11 cellular contexts compared by ENCODE assay signal in genomic region chr15:63905558-63906265, GRCh38.
DNase-seq lines count a peak whose midpoint lies in the region; ATAC-seq and TF ChIP-seq lines count a peak whose summit lies in the region.
"Had no signal": no experiment of that assay in that cellular context is flagged by ENCODE, and none has a peak within 500 bp of the region (broad histone marks: within the 10 kb centered on the region; RNA-seq: fewer than 3 reads in every experiment).

No MANE protein-coding gene starts in this region.

- H3F3A ChIP-seq in MM.1S (ENCODE audit: insufficient read depth, low read length) = no peaks in the 10 kb centered on the region

- H3K79me2 ChIP-seq in MM.1S (ENCODE audit: low read length) = no peaks in the 10 kb centered on the region
- H3K79me2 ChIP-seq: parathyroid adenoma had no signal

- H3K27me3 ChIP-seq in left ventricle myocardium inferior (ENCODE audit: low read depth) (no peaks in the 10 kb centered on the region), upper lobe of right lung (no peaks in the 10 kb centered on the region), testis (no peaks in the 10 kb centered on the region), MM.1S (replicated peaks; ENCODE audit: insufficient read depth, low read length) (no peaks in the 10 kb centered on the region), suprapubic skin (no peaks in the 10 kb centered on the region)

- TF ChIP-seq POLR2A in testis (IDR thresholded peaks at IDR 0.05) (no peak), suprapubic skin (IDR thresholded peaks at IDR 0.05) (no peak)

- intact Hi-C loops in left ventricle myocardium inferior (cut with micrococcal nuclease) (no loop called here), cardiac septum (cut with DNase I) (no loop called here), left colon (cut with DNase I, micrococcal nuclease) (no loop called here), upper lobe of right lung (cut with DNase I) (no loop called here), testis (cut with DNase I; ENCODE audit: low total_unique reads) (no loop called here)

- no peaks in the 10 kb centered on the region for H3K27me3 Mint-ChIP-seq in T-cell

- no peaks in the 10 kb centered on the region for H3K9me3 Mint-ChIP-seq in T-cell

- CTCF ChIA-PET in T-cell (lab: Charles Lee) = interaction anchor here in 1 of 2 donors (1.1 to 1.4 kb wide), 2 partner anchors 14 to 105 kb away, joined by 3 to 4 read pairs; no protein-coding TSS in a partner anchor

- no peak overlapping the region for H2AFZ ChIP-seq in MM.1S (ENCODE audit: low read length)
- H2AFZ ChIP-seq: GM23248, parathyroid adenoma had no signal

- H3K4me1 ChIP-seq in left ventricle myocardium inferior (peaks cover 35% of the 10 kb centered on the region), upper lobe of right lung (peaks cover 20% of the 10 kb centered on the region), testis (peaks cover 27% of the 10 kb centered on the region), MM.1S (ENCODE audit: low read length) (0 out of 2 replicates have a peak, but pooled peaks cover 7% of the 10 kb centered on the region), suprapubic skin (peaks cover 25% of the 10 kb centered on the region)
- H3K4me1 ChIP-seq: parathyroid adenoma had no signal

- DNase-seq in left ventricle myocardium inferior = no peak
- no peak for DNase-seq in cardiac septum (ENCODE audit: low spot score)
- peak in 2 of 34 experiments; percentile 5 to 10 for DNase-seq in T-cell
- DNase-seq in left colon = no peak
- DNase-seq in upper lobe of right lung = no peak
- no peak for DNase-seq in testis
- no peak for DNase-seq in MM.1S
- DNase-seq in suprapubic skin (ENCODE audit: low spot score in 2 of 2) = no peak
- DNase-seq: GM23248 had no signal

- WGBS in testis, 2 donors = 87 to 88% methylated on average over 8 of the region's 8 CpGs
- WGBS in suprapubic skin = 69% methylated on average over 8 of the region's 8 CpGs

- no peak overlapping the region for H3K4me2 ChIP-seq in MM.1S (ENCODE audit: low read depth, low read length)

- peaks cover 24 to 35% (median 31%) of the 10 kb centered on the region in 3 donors for H3K4me1 Mint-ChIP-seq in T-cell

- peak; percentile 72 to 91 (median 89) for ATAC-seq in T-cell (replicated peaks in 1 of 4)
- peak; percentile 40 for ATAC-seq in left colon
- peak; percentile 30 for ATAC-seq in upper lobe of right lung

- TF ChIP-seq CTCF in left ventricle myocardium inferior (IDR thresholded peaks at IDR 0.05; ENCODE audit: borderline replicate concordance) (no peak), upper lobe of right lung (IDR thresholded peaks at IDR 0.05) (no peak), testis (IDR thresholded peaks at IDR 0.05) (no peak), MM.1S (IDR thresholded peaks at IDR 0.05; ENCODE audit: low read length) (no peak), suprapubic skin (IDR thresholded peaks at IDR 0.05) (no peak)

- peak overlapping the region; percentile 93 for H3K27ac Mint-ChIP-seq in T-cell

- POLR2A ChIA-PET in T-cell (lab: Charles Lee) = no interaction called here

- H3K9me2 ChIP-seq in MM.1S (replicated peaks; ENCODE audit: insufficient read depth, low read length) = no peaks in the 10 kb centered on the region

- no peaks in the 10 kb centered on the region for H4K20me1 ChIP-seq in MM.1S (ENCODE audit: insufficient read depth, low read length)

- H3K36me3 ChIP-seq in left ventricle myocardium inferior = peaks cover 9% of the 10 kb centered on the region
- H3K36me3 ChIP-seq in upper lobe of right lung = peaks cover 9% of the 10 kb centered on the region
- no peaks in the 10 kb centered on the region for H3K36me3 ChIP-seq in testis (ENCODE audit: low read depth, missing control alignments)
- no peaks in the 10 kb centered on the region for H3K36me3 ChIP-seq in MM.1S (replicated peaks; ENCODE audit: insufficient read depth, low read length)
- H3K36me3 ChIP-seq in suprapubic skin = no peaks in the 10 kb centered on the region

- H3K4me3 ChIP-seq in left ventricle myocardium inferior = no peak overlapping the region
- no peak overlapping the region for H3K4me3 ChIP-seq in upper lobe of right lung
- no peak overlapping the region for H3K4me3 ChIP-seq in testis
- no peak overlapping the region for H3K4me3 ChIP-seq in MM.1S (ENCODE audit: low read length)
- no peak overlapping the region for H3K4me3 ChIP-seq in suprapubic skin
- H3K4me3 ChIP-seq: GM23248 had no signal

- H3K9ac ChIP-seq in MM.1S (ENCODE audit: low read length) = no peak overlapping the region
- H3K9ac ChIP-seq: GM23248, parathyroid adenoma had no signal

- H3K27ac ChIP-seq in left ventricle myocardium inferior (replicated peaks) (peak overlapping the region; percentile 9), upper lobe of right lung (no peak overlapping the region), testis (no peak overlapping the region), MM.1S (ENCODE audit: low read length) (no peak overlapping the region), suprapubic skin (no peak overlapping the region)
- H3K27ac ChIP-seq: C4-2B, GM23248, parathyroid adenoma had no signal

- H3K4me3 Mint-ChIP-seq in T-cell = peak overlapping the region in 2 of 3 donors; percentile 9 to 56

- no peak for TF ChIP-seq EP300 in suprapubic skin (IDR thresholded peaks at IDR 0.05)

- H3K9me3 ChIP-seq in left ventricle myocardium inferior (replicated peaks) (no peaks in the 10 kb centered on the region), upper lobe of right lung (no peaks in the 10 kb centered on the region), testis (no peaks in the 10 kb centered on the region), MM.1S (replicated peaks; ENCODE audit: insufficient read depth, low read length) (no peaks in the 10 kb centered on the region), suprapubic skin (no peaks in the 10 kb centered on the region)

- H3K36me3 Mint-ChIP-seq in T-cell = no peaks in the 10 kb centered on the region

Comparison
In these comparisons a context has a peak if more than half of its experiments do, and no peak if none do; other contexts are left out.
1. ATAC-seq: peak in every context shown above with its lines; median percentile 89 in T-cell; 40 in left colon; 30 in upper lobe of right lung.